Comparison of ENCODE assay signal across 1 cellular context in the genomic region with DNA sequence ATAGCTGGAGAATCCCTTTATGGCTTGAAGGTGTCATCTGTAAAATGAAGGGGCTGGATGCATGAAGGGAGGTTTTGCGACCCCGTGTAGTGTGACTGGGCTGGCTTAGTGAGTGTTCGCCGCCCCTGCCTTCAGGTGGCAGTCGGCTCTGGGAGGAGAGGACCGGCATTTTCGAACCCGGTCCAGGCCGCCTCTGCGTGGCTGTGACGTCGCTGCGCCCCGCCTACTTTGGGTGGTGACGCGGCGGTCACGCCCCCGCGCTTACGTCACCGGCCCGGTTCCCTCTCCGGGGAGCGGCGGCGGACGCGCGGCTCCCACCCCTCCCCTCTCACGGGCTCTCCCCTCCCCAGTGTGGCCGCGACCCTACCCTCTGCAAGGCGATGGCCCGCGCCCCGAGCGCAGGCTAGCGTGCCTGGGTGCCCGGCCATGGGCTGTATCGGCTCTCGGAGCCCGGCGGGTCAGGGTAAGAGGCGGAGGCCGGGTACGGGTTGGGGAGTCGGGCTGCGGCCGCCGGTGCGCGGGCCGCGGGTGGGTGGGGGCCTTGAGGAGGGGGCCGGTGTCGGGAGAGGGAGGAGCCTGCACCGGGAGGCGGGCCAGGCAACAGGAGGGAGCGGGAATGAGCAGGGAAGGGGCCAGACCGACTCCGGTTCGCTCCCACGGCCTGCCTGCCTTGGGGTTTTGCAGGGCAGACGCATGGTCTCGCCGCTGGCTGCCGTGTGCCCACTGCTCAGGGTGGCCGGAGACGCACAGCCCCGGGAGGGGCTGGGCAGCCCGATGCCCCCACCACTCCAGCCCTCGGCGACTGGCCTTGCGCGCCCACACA.
TF ChIP-seq lines count a peak whose summit lies in the region.

No MANE protein-coding gene starts in this region.

TF ChIP-seq in SK-N-SH, 30 proteins besides CTCF, POLR2A, EP300 and RAD21 (continued from another document):
- TF ChIP-seq TCF12 (IDR thresholded peaks at IDR 0.05) (no peak), REST (IDR thresholded peaks at IDR 0.05; ENCODE audit: low read depth, low read length) (0 out of 2 replicates have a peak, but pooled peaks have one; percentile 17), RXRA (IDR thresholded peaks at IDR 0.05; ENCODE audit: borderline replicate concordance, low read depth) (no peak), POLR2AphosphoS5 (IDR thresholded peaks at IDR 0.05; ENCODE audit: low read depth, low read length) (peak; percentile 55; the same call in 1 of the 2 replicates), RFX5 (IDR thresholded peaks at IDR 0.05; ENCODE audit: low read length) (no peak), MEF2A (IDR thresholded peaks at IDR 0.05; ENCODE audit: borderline replicate concordance, low read depth) (no peak), TAF1 (IDR thresholded peaks at IDR 0.05; ENCODE audit: borderline replicate concordance, low read depth, low read length) (peak; percentile 13; the same call in 1 of the 2 replicates), PBX3 (IDR thresholded peaks at IDR 0.05) (peak; percentile 46), EZH2phosphoT487 (IDR thresholded peaks at IDR 0.05; ENCODE audit: borderline replicate concordance, low read depth) (no peak), SIN3A (IDR thresholded peaks at IDR 0.05; ENCODE audit: borderline replicate concordance, low read depth, low read length) (peak; percentile 75; the same call in 1 of the 2 replicates), ELF1 (IDR thresholded peaks at IDR 0.05) (peak; percentile 33; the same call in 1 of the 2 replicates), CHD2 (IDR thresholded peaks at IDR 0.05; ENCODE audit: low read length, partially characterized antibody) (no peak), MXI1 (IDR thresholded peaks at IDR 0.05; ENCODE audit: low read depth, low read length) (peak; percentile 37), FOXM1 (IDR thresholded peaks at IDR 0.05; ENCODE audit: low read depth) (no peak), FOSL2 (IDR thresholded peaks at IDR 0.05; ENCODE audit: borderline replicate concordance, low read depth) (no peak), GATA2 (CRISPR knock-in tag; IDR thresholded peaks at IDR 0.05) (no peak), NFIC (IDR thresholded peaks at IDR 0.05; ENCODE audit: borderline replicate concordance) (no peak), NRF1 (IDR thresholded peaks at IDR 0.05; ENCODE audit: low read depth, low read length) (no peak), SMC3 (IDR thresholded peaks at IDR 0.05; ENCODE audit: low read depth, low read length) (no peak)
- TF ChIP-seq, protein P1, sequence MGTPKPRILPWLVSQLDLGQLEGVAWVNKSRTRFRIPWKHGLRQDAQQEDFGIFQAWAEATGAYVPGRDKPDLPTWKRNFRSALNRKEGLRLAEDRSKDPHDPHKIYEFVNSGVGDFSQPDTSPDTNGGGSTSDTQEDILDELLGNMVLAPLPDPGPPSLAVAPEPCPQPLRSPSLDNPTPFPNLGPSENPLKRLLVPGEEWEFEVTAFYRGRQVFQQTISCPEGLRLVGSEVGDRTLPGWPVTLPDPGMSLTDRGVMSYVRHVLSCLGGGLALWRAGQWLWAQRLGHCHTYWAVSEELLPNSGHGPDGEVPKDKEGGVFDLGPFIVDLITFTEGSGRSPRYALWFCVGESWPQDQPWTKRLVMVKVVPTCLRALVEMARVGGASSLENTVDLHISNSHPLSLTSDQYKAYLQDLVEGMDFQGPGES (IDR thresholded peaks at IDR 0.05; ENCODE audit: low read depth, low read length): no peak
- TF ChIP-seq, protein P2, sequence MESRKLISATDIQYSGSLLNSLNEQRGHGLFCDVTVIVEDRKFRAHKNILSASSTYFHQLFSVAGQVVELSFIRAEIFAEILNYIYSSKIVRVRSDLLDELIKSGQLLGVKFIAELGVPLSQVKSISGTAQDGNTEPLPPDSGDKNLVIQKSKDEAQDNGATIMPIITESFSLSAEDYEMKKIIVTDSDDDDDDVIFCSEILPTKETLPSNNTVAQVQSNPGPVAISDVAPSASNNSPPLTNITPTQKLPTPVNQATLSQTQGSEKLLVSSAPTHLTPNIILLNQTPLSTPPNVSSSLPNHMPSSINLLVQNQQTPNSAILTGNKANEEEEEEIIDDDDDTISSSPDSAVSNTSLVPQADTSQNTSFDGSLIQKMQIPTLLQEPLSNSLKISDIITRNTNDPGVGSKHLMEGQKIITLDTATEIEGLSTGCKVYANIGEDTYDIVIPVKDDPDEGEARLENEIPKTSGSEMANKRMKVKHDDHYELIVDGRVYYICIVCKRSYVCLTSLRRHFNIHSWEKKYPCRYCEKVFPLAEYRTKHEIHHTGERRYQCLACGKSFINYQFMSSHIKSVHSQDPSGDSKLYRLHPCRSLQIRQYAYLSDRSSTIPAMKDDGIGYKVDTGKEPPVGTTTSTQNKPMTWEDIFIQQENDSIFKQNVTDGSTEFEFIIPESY (IDR thresholded peaks at IDR 0.05; ENCODE audit: borderline replicate concordance, low read depth): no peak
- TF ChIP-seq, protein P3, sequence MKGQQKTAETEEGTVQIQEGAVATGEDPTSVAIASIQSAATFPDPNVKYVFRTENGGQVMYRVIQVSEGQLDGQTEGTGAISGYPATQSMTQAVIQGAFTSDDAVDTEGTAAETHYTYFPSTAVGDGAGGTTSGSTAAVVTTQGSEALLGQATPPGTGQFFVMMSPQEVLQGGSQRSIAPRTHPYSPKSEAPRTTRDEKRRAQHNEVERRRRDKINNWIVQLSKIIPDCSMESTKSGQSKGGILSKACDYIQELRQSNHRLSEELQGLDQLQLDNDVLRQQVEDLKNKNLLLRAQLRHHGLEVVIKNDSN (IDR thresholded peaks at IDR 0.05; ENCODE audit: borderline replicate concordance, low read depth): peak; percentile 21; the same call in 1 of the 2 replicates
TF ChIP-seq in SK-N-SH: peak in this region for 12.
